4 cellular contexts compared by ENCODE assay signal in genomic region chr10:14499610-14499904, GRCh38.
"Had no signal": no experiment of that assay in that cellular context is flagged by ENCODE, and none has a peak within 500 bp of the region (broad histone marks: within the 10 kb centered on the region; RNA-seq: fewer than 3 reads in every experiment).

No MANE protein-coding gene starts in this region.

- H3K4me1 ChIP-seq: adrenal gland had no signal

- H3K36me3 ChIP-seq: adrenal gland, tibial artery had no signal

- H3K9me3 ChIP-seq: adrenal gland, tibial artery had no signal

- H3K27ac ChIP-seq: adrenal gland, epithelial cell of prostate, SK-N-MC had no signal

- H3K4me3 ChIP-seq: adrenal gland, SK-N-MC, tibial artery had no signal

- H3K27me3 ChIP-seq: adrenal gland, tibial artery had no signal
